In genomic region chr6:124995645-124996325, GRCh38 we compare ENCODE assay signal across 19 cellular contexts. TPM values are rescaled to one million over a fixed set of nuclear protein-coding genes. Genes with fewer than 3 reads are reported as not detected.
DNase-seq lines count a peak whose midpoint lies in the region; ATAC-seq and TF ChIP-seq lines count a peak whose summit lies in the region.
"Had no signal": no experiment of that assay in that cellular context is flagged by ENCODE, and none has a peak within 500 bp of the region (broad histone marks: within the 10 kb centered on the region; RNA-seq: fewer than 3 reads in every experiment).

No MANE protein-coding gene starts in this region.

- H3K4me2 ChIP-seq in osteoblast (ENCODE audit: insufficient read depth, low read length), result no peak overlapping the region
- H3K4me2 ChIP-seq: KMS-11 had no signal

- H3K9me3 Mint-ChIP-seq in activated T-helper 17 cell treated with anti-CD3 and anti-CD28 coated beads, Interleukin-2, amount 50 U/mL, for 72 hours, result no peaks in the 10 kb centered on the region

- H3K9me3 ChIP-seq in SJSA1 (replicated peaks), result no peaks in the 10 kb centered on the region
- H3K9me3 ChIP-seq in osteoblast (ENCODE audit: low read depth, low read length), result no peaks in the 10 kb centered on the region

- H3K79me2 ChIP-seq in ACC112 (ENCODE audit: control insufficient read depth, insufficient read depth, low read length, unreplicated experiment), result peaks cover 57% of the 10 kb centered on the region
- H3K79me2 ChIP-seq in osteoblast (ENCODE audit: insufficient read depth, low read length), result peaks cover 53% of the 10 kb centered on the region

- no peaks in the 10 kb centered on the region for H3K4me1 Mint-ChIP-seq in activated T-helper 17 cell treated with anti-CD3 and anti-CD28 coated beads, Interleukin-2, amount 50 U/mL, for 72 hours
- H3K4me1 Mint-ChIP-seq: CD4-positive, CD25-positive, alpha-beta regulatory T cell had no signal

- DNase-seq in SJSA1 (ENCODE audit: low read depth in 1 of 2, low spot score in 2 of 2) (no peak), epithelial cell of esophagus (ENCODE audit: low read depth) (peak; percentile 82), osteoblast (ENCODE audit: insufficient read length, low spot score, missing footprints) (no peak), NCI-H69 (lab: John Stamatoyannopoulos, UW) (no peak)
- DNase-seq in activated CD4-positive, CD25-positive, alpha-beta regulatory T cell (lab: John Stamatoyannopoulos, UW), result no peak
- DNase-seq: ACHN; Calu3; CD4-positive, CD25-positive, alpha-beta regulatory T cell; DMS79; GDM1; MM.1S; NCI-H1105 treated with DMSO at 0.1 percent for 48 hours; NCI-H187 treated with DMSO at 0.1 percent for 48 hours; NCI-H510A; SIG-M5 had no signal

- no peak for ATAC-seq in activated T-helper 17 cell treated with anti-CD3 and anti-CD28 coated beads, Interleukin-2, amount 50 U/mL, for 72 hours (replicated peaks)
- no peak for ATAC-seq in GM19351 (IDR thresholded peaks at IDR 0.05; ENCODE audit: unreplicated experiment)

- no peaks in the 10 kb centered on the region for H3K36me3 Mint-ChIP-seq in activated T-helper 17 cell treated with anti-CD3 and anti-CD28 coated beads, Interleukin-2, amount 50 U/mL, for 72 hours (ENCODE audit: low read depth)
- H3K36me3 Mint-ChIP-seq: CD4-positive, CD25-positive, alpha-beta regulatory T cell had no signal

- H3K36me3 ChIP-seq in ACC112 (ENCODE audit: insufficient read depth, low read length) (0 out of 2 replicates have a peak, but pooled peaks cover 11% of the 10 kb centered on the region), SJSA1 (no peaks in the 10 kb centered on the region; the same call in 1 of the 2 replicates), osteoblast (ENCODE audit: insufficient read depth, low read length) (no peaks in the 10 kb centered on the region)

- H4K20me1 ChIP-seq in osteoblast (ENCODE audit: insufficient read depth, low read length), result peaks cover 6% of the 10 kb centered on the region

- H3K27ac ChIP-seq in ACC112 (ENCODE audit: low read depth, low read length) (peak overlapping the region; percentile 73), SJSA1 (peak overlapping the region; percentile 12), osteoblast (ENCODE audit: low read depth, low read length) (peak overlapping the region; percentile 59)
- H3K27ac ChIP-seq: KMS-11 had no signal

- H3K4me3 Mint-ChIP-seq in activated T-helper 17 cell treated with anti-CD3 and anti-CD28 coated beads, Interleukin-2, amount 50 U/mL, for 72 hours, result no peak overlapping the region
- H3K4me3 Mint-ChIP-seq: CD4-positive, CD25-positive, alpha-beta regulatory T cell had no signal

- H3K4me1 ChIP-seq in ACC112 (ENCODE audit: control insufficient read depth, insufficient read depth, low read length, unreplicated experiment) (peaks cover 31% of the 10 kb centered on the region), SJSA1 (replicated peaks) (peaks cover 13% of the 10 kb centered on the region), osteoblast (ENCODE audit: insufficient read depth, low read length) (peaks cover 28% of the 10 kb centered on the region)

- no peaks in the 10 kb centered on the region for H3K27me3 ChIP-seq in ACC112 (ENCODE audit: insufficient read depth, low read length)
- H3K27me3 ChIP-seq in SJSA1 (replicated peaks), result no peaks in the 10 kb centered on the region
- no peaks in the 10 kb centered on the region for H3K27me3 ChIP-seq in osteoblast (ENCODE audit: insufficient read depth, low read length)

- no peak overlapping the region for H3K27ac Mint-ChIP-seq in activated T-helper 17 cell treated with anti-CD3 and anti-CD28 coated beads, Interleukin-2, amount 50 U/mL, for 72 hours
- H3K27ac Mint-ChIP-seq: CD4-positive, CD25-positive, alpha-beta regulatory T cell had no signal

- H3K27me3 Mint-ChIP-seq in activated T-helper 17 cell treated with anti-CD3 and anti-CD28 coated beads, Interleukin-2, amount 50 U/mL, for 72 hours, result peaks cover 5% of the 10 kb centered on the region
- H3K27me3 Mint-ChIP-seq: CD4-positive, CD25-positive, alpha-beta regulatory T cell had no signal

- TF ChIP-seq CTCF in epithelial cell of esophagus (IDR thresholded peaks at IDR 0.05; ENCODE audit: insufficient read depth, low read depth, low read length, missing control alignments), result no peak
- TF ChIP-seq CTCF in osteoblast (IDR thresholded peaks at IDR 0.05; ENCODE audit: extremely low read depth, low read depth, low read length), result no peak

- H3K4me3 ChIP-seq in ACC112 (ENCODE audit: low read depth, low read length) (peak overlapping the region; percentile 33), SJSA1 (no peak overlapping the region), epithelial cell of esophagus (ENCODE audit: low read length) (no peak overlapping the region), osteoblast (ENCODE audit: insufficient read depth, low read length) (no peak overlapping the region)

- H2AFZ ChIP-seq in ACC112 (ENCODE audit: low read length, unreplicated experiment) (peak overlapping the region; percentile 23), osteoblast (ENCODE audit: low read length) (no peak overlapping the region)

RNA-seq across cellular contexts. Expression of gene RNF217, which starts 33.5 kb away (rescaled TPM):
- total RNA-seq in SJSA1 (2014; rRNA removed; shearing (Covaris generic)), result 14.8 and 16.8 TPM in 2 replicates
- 22.8 and 24.8 TPM in 2 replicates for total RNA-seq in osteoblast
- 1 to 10 TPM; 1.7 to 5.6 TPM for total RNA-seq in activated T-helper 17 cell treated with anti-CD3 and anti-CD28 coated beads, Interleukin-2, amount 50 U/mL, for 72 hours

Comparison
In these comparisons a context has a peak if more than half of its experiments do, and no peak if none do; other contexts are left out.
1. H3K27ac ChIP-seq: peak in every context shown above with its lines; median percentile 73 in ACC112; 59 in osteoblast; 12 in SJSA1.